ENCODE assay signal across 17 cellular contexts in genomic region chr16:1691956-1692355, GRCh38. TPM values are rescaled to one million over a fixed set of nuclear protein-coding genes. Genes with fewer than 3 reads are reported as not detected.
DNase-seq lines count a peak whose midpoint lies in the region; ATAC-seq, FAIRE-seq and TF ChIP-seq lines count a peak whose summit lies in the region.
"Had no signal": no experiment of that assay in that cellular context is flagged by ENCODE, and none has a peak within 500 bp of the region (broad histone marks: within the 10 kb centered on the region; RNA-seq: fewer than 3 reads in every experiment).

No MANE protein-coding gene starts in this region.

- no peak overlapping the region for H3K9ac ChIP-seq in H1 (replicated peaks in 1 of 4; ENCODE audit: extremely low read depth in 1 of 4, low read depth in 3 of 4, low read length in 3 of 4)
- H3K9ac ChIP-seq in mesenchymal stem cell (ENCODE audit: low read length): no peak overlapping the region

- CTCF ChIA-PET in Calu3 (lab: Charles Lee) (interaction anchor here (0.5 to 1.3 kb wide), 3 partner anchors 9 to 43 kb away, joined by 3 to 5 read pairs (median 4); partner anchors contain the start of gene MAPK8IP3), Panc1 (lab: Charles Lee) (no interaction called here), H1 (lab: Charles Lee; ENCODE audit: partially characterized antibody) (interaction anchor here (1.3 to 1.6 kb wide), 2 partner anchors 8 to 16 kb away, joined by 4 to 7 read pairs; no protein-coding TSS in a partner anchor)
- CTCF ChIA-PET in activated CD8-positive, alpha-beta memory T cell treated with anti-CD3 and anti-CD28 coated beads, Interleukin-2, amount 10 ng/mL, durations not matched to agents 7 days and 5 days (lab: Charles Lee): interaction anchor here (1.1 kb wide), 1 partner anchor 14 kb away, joined by 4 read pairs; the partner anchor contains the start of gene MAPK8IP3

- H3K18ac ChIP-seq in H1 (ENCODE audit: extremely low read depth, low read length) (no peak overlapping the region), mesenchymal stem cell (ENCODE audit: low read depth in 1 of 2, low read length in 2 of 2) (no peak overlapping the region)

- H4K5ac ChIP-seq in H1 (ENCODE audit: insufficient read length, low read depth, low read length): no peak overlapping the region

- H3K36me3 Mint-ChIP-seq in Calu3 (ENCODE audit: insufficient read depth, unreplicated experiment): peaks cover 99% of the 10 kb centered on the region
- peaks cover 100% of the 10 kb centered on the region for H3K36me3 Mint-ChIP-seq in activated T-helper 17 cell treated with anti-CD3 and anti-CD28 coated beads, Interleukin-2, amount 50 U/mL, for 72 hours (ENCODE audit: low read depth)
- H3K36me3 Mint-ChIP-seq in activated CD8-positive, alpha-beta memory T cell treated with anti-CD3 and anti-CD28 coated beads, Interleukin-2, amount 10 ng/mL, durations not matched to agents 7 days and 5 days: peaks cover 33% of the 10 kb centered on the region

- H2BK12ac ChIP-seq in H1 (ENCODE audit: low read depth, low read length) (no peak overlapping the region), mesenchymal stem cell (ENCODE audit: low read length in 2 of 2) (no peak overlapping the region)

- H2AK5ac ChIP-seq in H1 (ENCODE audit: low read depth, low read length): no peak overlapping the region
- H2AK5ac ChIP-seq in mesenchymal stem cell (ENCODE audit: low read length, severe bottlenecking): peak overlapping the region; percentile 92

- H3K4me1 ChIP-seq in Panc1 (ENCODE audit: control insufficient read depth, insufficient read depth, low read length) (peaks cover 54% of the 10 kb centered on the region), H1 (replicated peaks in 1 of 4; ENCODE audit: control insufficient read depth in 3 of 4, insufficient read depth in 4 of 4, low read length in 3 of 4) (no peaks in the 10 kb centered on the region), mesenchymal stem cell (ENCODE audit: control insufficient read depth, insufficient read depth, low read depth, low read length) (peaks cover 28% of the 10 kb centered on the region)

- H2BK120ac ChIP-seq in H1 (replicated peaks; ENCODE audit: low read depth, low read length) (no peak overlapping the region), mesenchymal stem cell (ENCODE audit: low read depth, low read length) (no peak overlapping the region)

- H3K79me2 ChIP-seq in H1 (ENCODE audit: control insufficient read depth in 1 of 2, insufficient read depth in 2 of 2, low read length in 2 of 2): peaks cover 16 to 80% of the 10 kb centered on the region in 2 experiments

- H3K23ac ChIP-seq in H1 (ENCODE audit: insufficient read length) (no peak overlapping the region), mesenchymal stem cell (ENCODE audit: low read length in 2 of 2) (no peak overlapping the region)

- TF ChIP-seq RAD21 in H1 (IDR thresholded peaks at IDR 0.05 in 1 of 2, conservative IDR thresholded peaks at IDR 0.05 in 1 of 2; ENCODE audit: low read depth in 2 of 2, low read length in 2 of 2): no peak

- POLR2A ChIA-PET in Panc1 (lab: Charles Lee) (no interaction called here), H1 (lab: Charles Lee; ENCODE audit: partially characterized antibody) (interaction anchor here (1.8 to 2.4 kb wide), 3 partner anchors 9 to 16 kb away, joined by 5 to 7 read pairs (median 6); partner anchors contain the start of gene MAPK8IP3)

- H3K4ac ChIP-seq in H1 (replicated peaks; ENCODE audit: insufficient read length, low read depth, low read length) (no peak overlapping the region), mesenchymal stem cell (ENCODE audit: low read depth in 1 of 2, low read length in 2 of 2) (no peak overlapping the region)

- no peak for TF ChIP-seq EP300 in H1 (IDR thresholded peaks at IDR 0.05; ENCODE audit: borderline replicate concordance in 1 of 2, low read depth in 2 of 2, low read length in 2 of 2)

- H4K91ac ChIP-seq in H1 (replicated peaks; ENCODE audit: insufficient read length, low read length) (no peak overlapping the region), mesenchymal stem cell (ENCODE audit: low read length) (peak overlapping the region; percentile 31)

- no peak overlapping the region for H3K56ac ChIP-seq in H1 (replicated peaks; ENCODE audit: insufficient read length, low read depth, low read length)

- DNase-seq in Calu3: no peak
- DNase-seq in Panc1 (ENCODE audit: low read depth, low spot score): no peak
- no peak for DNase-seq in H1 (ENCODE audit: low read depth in 1 of 2, low spot score in 2 of 2)
- DNase-seq in mesenchymal stem cell: peak; percentile 77
- no peak for DNase-seq in activated naive CD4-positive, alpha-beta T cell (lab: John Stamatoyannopoulos, UW)
- no peak for DNase-seq in activated CD8-positive, alpha-beta memory T cell treated with anti-CD3 and anti-CD28 coated beads, Interleukin-2, amount 10 ng/mL, durations not matched to agents 7 days and 5 days
- DNase-seq: activated CD4-positive, alpha-beta T cell treated with anti-CD3 and anti-CD28 coated beads, Interleukin-2, amount 10 ng/mL, durations not matched to agents 24 days and 14 days; CD4-positive, alpha-beta memory T cell; glutamatergic neuron; NCI-H1436 treated with DMSO at 0.1 percent for 48 hours; NCI-H774; stimulated activated CD4-positive, alpha-beta T cell treated with anti-CD3 and anti-CD28 coated beads, Interleukin-1b, Interleukin-23, amount 100 ng/mL, for 48 hours; stimulated activated naive CD4-positive, alpha-beta T cell had no signal

- H2BK20ac ChIP-seq in H1 (ENCODE audit: low read length): no peak overlapping the region

- H2AFZ ChIP-seq in H1 (ENCODE audit: low read length): no peak overlapping the region
- H2AFZ ChIP-seq in mesenchymal stem cell (ENCODE audit: low read depth, low read length): no peak overlapping the region

- H3K23me2 ChIP-seq in H1 (ENCODE audit: low read depth, low read length): no peaks in the 10 kb centered on the region; the same call in 1 of the 2 replicates

- peaks cover 26 to 33% of the 10 kb centered on the region in 2 experiments for H4K20me1 ChIP-seq in H1 (replicated peaks in 1 of 2; ENCODE audit: control insufficient read depth in 1 of 2, insufficient read depth in 2 of 2, low read length in 2 of 2)

- ATAC-seq in Panc1 (peak; percentile 76), HG02588 (IDR thresholded peaks at IDR 0.05; ENCODE audit: unreplicated experiment) (no peak)
- ATAC-seq in activated T-helper 17 cell treated with anti-CD3 and anti-CD28 coated beads, Interleukin-2, amount 50 U/mL, for 72 hours (replicated peaks): no peak
- no peak for ATAC-seq in activated CD8-positive, alpha-beta memory T cell treated with anti-CD3 and anti-CD28 coated beads, Interleukin-2, amount 10 ng/mL, durations not matched to agents 7 days and 5 days

- H3K27me3 Mint-ChIP-seq in Calu3 (ENCODE audit: unreplicated experiment): no peaks in the 10 kb centered on the region
- no peaks in the 10 kb centered on the region for H3K27me3 Mint-ChIP-seq in activated T-helper 17 cell treated with anti-CD3 and anti-CD28 coated beads, Interleukin-2, amount 50 U/mL, for 72 hours
- H3K27me3 Mint-ChIP-seq in activated CD8-positive, alpha-beta memory T cell treated with anti-CD3 and anti-CD28 coated beads, Interleukin-2, amount 10 ng/mL, durations not matched to agents 7 days and 5 days: no peaks in the 10 kb centered on the region
- H3K27me3 Mint-ChIP-seq: activated CD4-positive, alpha-beta T cell treated with anti-CD3 and anti-CD28 coated beads, Interleukin-2, amount 10 ng/mL, durations not matched to agents 24 days and 14 days; CD4-positive, alpha-beta memory T cell had no signal

- H3K9me3 Mint-ChIP-seq in Calu3 (ENCODE audit: low read depth, unreplicated experiment): no peaks in the 10 kb centered on the region
- no peaks in the 10 kb centered on the region for H3K9me3 Mint-ChIP-seq in activated T-helper 17 cell treated with anti-CD3 and anti-CD28 coated beads, Interleukin-2, amount 50 U/mL, for 72 hours
- H3K9me3 Mint-ChIP-seq in activated CD8-positive, alpha-beta memory T cell treated with anti-CD3 and anti-CD28 coated beads, Interleukin-2, amount 10 ng/mL, durations not matched to agents 7 days and 5 days (ENCODE audit: low read depth): no peaks in the 10 kb centered on the region
- H3K9me3 Mint-ChIP-seq: activated CD4-positive, alpha-beta T cell treated with anti-CD3 and anti-CD28 coated beads, Interleukin-2, amount 10 ng/mL, durations not matched to agents 24 days and 14 days; CD4-positive, alpha-beta memory T cell had no signal

- H3K27ac ChIP-seq in Panc1 (ENCODE audit: low read length): peak overlapping the region; percentile 94
- no peak overlapping the region for H3K27ac ChIP-seq in H1 (ENCODE audit: low read depth, low read length)
- H3K27ac ChIP-seq in mesenchymal stem cell (ENCODE audit: low read length, poor library complexity, severe bottlenecking): peak overlapping the region; percentile 94
- H3K27ac ChIP-seq: coronary artery had no signal

- WGBS in H1 (ENCODE audit: extremely low coverage in 1 of 2, insufficient coverage in 1 of 2, insufficient read length in 1 of 2, insufficient replicate concordance in 2 of 2, low coverage in 1 of 2, low lambda C conversion rate in 2 of 2, missing lambda C conversion rate in 1 of 2), 2 experiments: 95% methylated on average over 21 of the region's 21 CpGs; no CpG with 5 or more reads in 1 of the 2 experiments
- WGBS in mesenchymal stem cell: 82% methylated on average over 21 of the region's 21 CpGs

- peak overlapping the region; percentile 45 for H4K8ac ChIP-seq in H1 (ENCODE audit: extremely low read depth, insufficient read depth, low read length)
- H4K8ac ChIP-seq in mesenchymal stem cell (ENCODE audit: low read length): no peak overlapping the region

- no peak overlapping the region for H3K14ac ChIP-seq in H1 (ENCODE audit: insufficient read length)
- H3K14ac ChIP-seq in mesenchymal stem cell (ENCODE audit: low read length in 2 of 2): no peak overlapping the region

- no peak for TF ChIP-seq POLR2A in H1 (IDR thresholded peaks at IDR 0.05; ENCODE audit: control extremely low read depth in 1 of 2, low read depth in 2 of 2, low read length in 2 of 2)

- peaks cover 43% of the 10 kb centered on the region for H3K4me1 Mint-ChIP-seq in Calu3 (ENCODE audit: low read depth, unreplicated experiment)
- peaks cover 9% of the 10 kb centered on the region for H3K4me1 Mint-ChIP-seq in activated T-helper 17 cell treated with anti-CD3 and anti-CD28 coated beads, Interleukin-2, amount 50 U/mL, for 72 hours
- H3K4me1 Mint-ChIP-seq in activated CD8-positive, alpha-beta memory T cell treated with anti-CD3 and anti-CD28 coated beads, Interleukin-2, amount 10 ng/mL, durations not matched to agents 7 days and 5 days: peaks cover 6% of the 10 kb centered on the region

- BruUV-seq in Calu3 (replicated peaks; lab: Mats Ljungman, UMichigan): no TSS peak
- no TSS peak for BruUV-seq in Panc1 (replicated peaks; lab: Mats Ljungman, UMichigan)

- peaks cover 13% of the 10 kb centered on the region for H3K36me3 ChIP-seq in Panc1 (ENCODE audit: control insufficient read depth, insufficient read depth, low read length)
- H3K36me3 ChIP-seq in H1 (ENCODE audit: control insufficient read depth in 2 of 4, insufficient read depth in 4 of 4, low read length in 3 of 4): peaks cover 31 to 77% (median 73%) of the 10 kb centered on the region in 4 experiments
- peaks cover 41 to 67% of the 10 kb centered on the region in 2 experiments for H3K36me3 ChIP-seq in mesenchymal stem cell (ENCODE audit: control insufficient read depth in 1 of 2, insufficient read depth in 2 of 2, low read depth in 1 of 2, low read length in 2 of 2)

- H3K27ac Mint-ChIP-seq in Calu3 (ENCODE audit: unreplicated experiment): no peak overlapping the region
- H3K27ac Mint-ChIP-seq in activated T-helper 17 cell treated with anti-CD3 and anti-CD28 coated beads, Interleukin-2, amount 50 U/mL, for 72 hours: no peak overlapping the region
- H3K27ac Mint-ChIP-seq in activated CD8-positive, alpha-beta memory T cell treated with anti-CD3 and anti-CD28 coated beads, Interleukin-2, amount 10 ng/mL, durations not matched to agents 7 days and 5 days: no peak overlapping the region
- H3K27ac Mint-ChIP-seq: activated CD4-positive, alpha-beta T cell treated with anti-CD3 and anti-CD28 coated beads, Interleukin-2, amount 10 ng/mL, durations not matched to agents 24 days and 14 days; CD4-positive, alpha-beta memory T cell had no signal

- no peak overlapping the region for H3K4me2 ChIP-seq in H1 (ENCODE audit: insufficient read depth in 1 of 2, low read depth in 2 of 2, low read length in 2 of 2)
- peak overlapping the region; percentile 8 for H3K4me2 ChIP-seq in mesenchymal stem cell (ENCODE audit: low read length, poor library complexity, severe bottlenecking)

- in situ Hi-C loops in Panc1 (cut with HindIII; ENCODE audit: low pct_unique_long_range_greater_than_20kb, low sequenced_read_pairs): no loop called here

- no peak overlapping the region for H3K4me3 ChIP-seq in Panc1 (ENCODE audit: low read depth in 2 of 2, low read length in 2 of 2)
- no peak overlapping the region for H3K4me3 ChIP-seq in H1 (ENCODE audit: extremely low read depth in 1 of 4, insufficient read depth in 2 of 4, low read depth in 3 of 4, low read length in 4 of 4)
- H3K4me3 ChIP-seq in mesenchymal stem cell (ENCODE audit: insufficient read depth in 1 of 2, low read depth in 1 of 2, low read length in 2 of 2): no peak overlapping the region
- H3K4me3 ChIP-seq: coronary artery, pancreas had no signal

- peaks cover 13% of the 10 kb centered on the region for H3K79me1 ChIP-seq in H1 (ENCODE audit: low read depth, low read length)
- H3K79me1 ChIP-seq in mesenchymal stem cell (replicated peaks; ENCODE audit: low read length, poor library complexity, severe bottlenecking): peaks cover 11% of the 10 kb centered on the region

- no peaks in the 10 kb centered on the region for H3K27me3 ChIP-seq in Panc1 (ENCODE audit: control insufficient read depth, insufficient read depth, low read length)
- H3K27me3 ChIP-seq in H1 (replicated peaks in 1 of 4; ENCODE audit: control insufficient read depth in 3 of 4, extremely low read depth in 1 of 4, insufficient read depth in 3 of 4, low read length in 3 of 4): no peaks in the 10 kb centered on the region
- no peaks in the 10 kb centered on the region for H3K27me3 ChIP-seq in mesenchymal stem cell (ENCODE audit: control insufficient read depth in 1 of 2, insufficient read depth in 1 of 2, low read length in 2 of 2)
- H3K27me3 ChIP-seq: pancreas had no signal

- H2BK5ac ChIP-seq in H1 (ENCODE audit: low read depth, low read length): no peak overlapping the region
- peak overlapping the region; percentile 33 for H2BK5ac ChIP-seq in mesenchymal stem cell (ENCODE audit: low read depth, low read length, poor library complexity, severe bottlenecking)

- TF ChIP-seq CTCF in Calu3 (IDR thresholded peaks at IDR 0.05; ENCODE audit: unreplicated experiment): no peak
- no peak for TF ChIP-seq CTCF in Panc1 (IDR thresholded peaks at IDR 0.05)
- TF ChIP-seq CTCF in H1 (IDR thresholded peaks at IDR 0.05; ENCODE audit: control extremely low read depth in 1 of 3, insufficient read depth in 1 of 3, low read depth in 1 of 3, low read length in 3 of 3): no peak

- intact Hi-C loops in Calu3 (cut with micrococcal nuclease; ENCODE audit: unreplicated experiment) (no loop called here), Panc1 (cut with micrococcal nuclease; ENCODE audit: unreplicated experiment) (no loop called here)

- peak overlapping the region; percentile 56 for H3K4me3 Mint-ChIP-seq in Calu3 (ENCODE audit: low read depth, unreplicated experiment)
- H3K4me3 Mint-ChIP-seq in activated T-helper 17 cell treated with anti-CD3 and anti-CD28 coated beads, Interleukin-2, amount 50 U/mL, for 72 hours: no peak overlapping the region
- no peak overlapping the region for H3K4me3 Mint-ChIP-seq in activated CD8-positive, alpha-beta memory T cell treated with anti-CD3 and anti-CD28 coated beads, Interleukin-2, amount 10 ng/mL, durations not matched to agents 7 days and 5 days
- H3K4me3 Mint-ChIP-seq: activated CD4-positive, alpha-beta T cell treated with anti-CD3 and anti-CD28 coated beads, Interleukin-2, amount 10 ng/mL, durations not matched to agents 24 days and 14 days; CD4-positive, alpha-beta memory T cell had no signal

- no peak overlapping the region for H2BK15ac ChIP-seq in H1 (ENCODE audit: low read length)
- H2BK15ac ChIP-seq in mesenchymal stem cell (ENCODE audit: low read depth, poor library complexity, severe bottlenecking): no peak overlapping the region

- H3K9me3 ChIP-seq in Panc1 (ENCODE audit: control insufficient read depth, insufficient read depth, low read depth, low read length) (no peaks in the 10 kb centered on the region), H1 (ENCODE audit: insufficient read depth in 2 of 2, low read depth in 1 of 2, low read length in 1 of 2) (no peaks in the 10 kb centered on the region), mesenchymal stem cell (ENCODE audit: control insufficient read depth, low read length) (no peaks in the 10 kb centered on the region)
- H3K9me3 ChIP-seq: pancreas had no signal

- no peak for FAIRE-seq in H1 (lab: Jason Lieb, UNC)
- FAIRE-seq: pancreas had no signal

RNA-seq across cellular contexts. Expression of gene JPT2, which starts 13.9 kb away (rescaled TPM):
- total RNA-seq in Calu3 (2022) (167 and 185 TPM in 2 replicates), Panc1 (2021; ENCODE audit: unreplicated experiment) (200 TPM)
- polyA plus RNA-seq in Panc1 (2012; ENCODE audit: insufficient read length): 144 TPM
- total RNA-seq in H1 (2021; fragmentation: NEBNext Ultra II Directional; extraction: Animal tissue kit (Norgen Biotek cat#: 25700)): 197 and 199 TPM in 2 replicates
- 67.6 and 70.8 TPM in 2 replicates for polyA plus RNA-seq in H1 (2011; rRNA removed)
- polyA plus RNA-seq in H1 (2011; cell fraction: cytosol; rRNA removed): 86.6 TPM
- 66.1 TPM for polyA plus RNA-seq in H1 (2011; cell fraction: nucleus; rRNA removed)
- 108 to 121 TPM (median 116 TPM) in 4 replicates for polyA plus RNA-seq in H1 (2012, experiment 1 of 2)
- polyA plus RNA-seq in H1 (2012, experiment 2 of 2): 65.0 TPM
- 101 TPM for polyA plus RNA-seq in H1 (2013, experiment 1 of 2)
- polyA plus RNA-seq in H1 (2013, experiment 2 of 2): 104 TPM
- polyA minus RNA-seq in H1 (2011; rRNA and poly(A)+ RNA removed): 76.5 and 91.0 TPM in 2 replicates
- polyA minus RNA-seq in H1 (2011; cell fraction: cytosol; rRNA and poly(A)+ RNA removed): 55.5 TPM
- polyA minus RNA-seq in H1 (2011; cell fraction: nucleus; rRNA and poly(A)+ RNA removed): 37.6 TPM
- 54.4 TPM for polyA plus RNA-seq in mesenchymal stem cell (2013, experiment 1 of 2)
- polyA plus RNA-seq in mesenchymal stem cell (2013, experiment 2 of 2): 54.1 TPM
- 10 to 100 TPM; 55.9 to 85.1 TPM for total RNA-seq in activated T-helper 17 cell treated with anti-CD3 and anti-CD28 coated beads, Interleukin-2, amount 50 U/mL, for 72 hours
- 10 to 100 TPM; 55.0 to 62.4 TPM for total RNA-seq in activated CD8-positive, alpha-beta memory T cell treated with anti-CD3 and anti-CD28 coated beads, Interleukin-2, amount 10 ng/mL, durations not matched to agents 7 days and 5 days

RNA-seq across cellular contexts. Expression of gene MAPK8IP3, which starts 14.0 kb away (rescaled TPM):
- total RNA-seq in Calu3 (2022) (104 and 110 TPM in 2 replicates), Panc1 (2021; ENCODE audit: unreplicated experiment) (108 TPM)
- 113 TPM for polyA plus RNA-seq in Panc1 (2012; ENCODE audit: insufficient read length)
- 41.4 and 43.4 TPM in 2 replicates for total RNA-seq in H1 (2021; fragmentation: NEBNext Ultra II Directional; extraction: Animal tissue kit (Norgen Biotek cat#: 25700))
- 16.9 and 27.9 TPM in 2 replicates for polyA plus RNA-seq in H1 (2011; rRNA removed)
- polyA plus RNA-seq in H1 (2011; cell fraction: cytosol; rRNA removed): 32.3 TPM
- 174 TPM for polyA plus RNA-seq in H1 (2011; cell fraction: nucleus; rRNA removed)
- polyA plus RNA-seq in H1 (2012, experiment 1 of 2): 31.6 to 50.2 TPM (median 47.8 TPM) in 4 replicates
- 19.0 TPM for polyA plus RNA-seq in H1 (2012, experiment 2 of 2)
- 28.5 TPM for polyA plus RNA-seq in H1 (2013, experiment 1 of 2)
- polyA plus RNA-seq in H1 (2013, experiment 2 of 2): 25.8 TPM
- polyA minus RNA-seq in H1 (2011; rRNA and poly(A)+ RNA removed): 20.9 and 23.0 TPM in 2 replicates
- 32.1 TPM for polyA minus RNA-seq in H1 (2011; cell fraction: cytosol; rRNA and poly(A)+ RNA removed)
- 67.2 TPM for polyA minus RNA-seq in H1 (2011; cell fraction: nucleus; rRNA and poly(A)+ RNA removed)
- polyA plus RNA-seq in mesenchymal stem cell (2013, experiment 1 of 2): 35.8 TPM
- 29.0 TPM for polyA plus RNA-seq in mesenchymal stem cell (2013, experiment 2 of 2)
- total RNA-seq in activated T-helper 17 cell treated with anti-CD3 and anti-CD28 coated beads, Interleukin-2, amount 50 U/mL, for 72 hours: 100 to 1,000 TPM in 1 of 2 donors, 10 to 100 TPM in 1; 59.9 to 106 TPM
- total RNA-seq in activated CD8-positive, alpha-beta memory T cell treated with anti-CD3 and anti-CD28 coated beads, Interleukin-2, amount 10 ng/mL, durations not matched to agents 7 days and 5 days: 100 to 1,000 TPM in 1 of 2 experiments, 10 to 100 TPM in 1; 78.9 to 101 TPM
